8 cellular contexts compared by ENCODE assay signal in genomic region chr16:67173808-67174705, GRCh38. TPM values are rescaled to one million over a fixed set of nuclear protein-coding genes. Genes with fewer than 3 reads are reported as not detected.
DNase-seq lines count a peak whose midpoint lies in the region; ATAC-seq and TF ChIP-seq lines count a peak whose summit lies in the region.

No MANE protein-coding gene starts in this region.

- BruUV-seq in Caco-2 (replicated peaks; lab: Mats Ljungman, UMichigan): TSS peak; percentile 5

- DNase-seq in Caco-2 (peak; percentile 82 to 86), astrocyte of the cerebellum (ENCODE audit: low read depth) (no peak), left ventricle myocardium inferior (peak; percentile 88), pons (ENCODE audit: low spot score) (peak; percentile 68)

- no peaks in the 10 kb centered on the region for H3K9me3 Mint-ChIP-seq in Caco-2 (ENCODE audit: unreplicated experiment)

- no peaks in the 10 kb centered on the region for H3K27me3 Mint-ChIP-seq in Caco-2 (ENCODE audit: insufficient read depth, unreplicated experiment)

- TF ChIP-seq CTCF in Caco-2 (IDR thresholded peaks at IDR 0.05; ENCODE audit: insufficient read depth in 1 of 2, low read depth in 1 of 2, low read length in 1 of 2, severe bottlenecking in 1 of 2, unreplicated experiment in 1 of 2) (peak in 1 of 2 experiments; percentile 50), LNCAP (IDR thresholded peaks at IDR 0.05) (peak; percentile 37; the same call in 1 of the 2 replicates), astrocyte of the cerebellum (IDR thresholded peaks at IDR 0.05; ENCODE audit: low read depth, low read length, missing control alignments) (no peak), left ventricle myocardium inferior (IDR thresholded peaks at IDR 0.05; ENCODE audit: borderline replicate concordance) (peak; percentile 38)

- in situ Hi-C loops in astrocyte of the cerebellum (cut with HindIII; ENCODE audit: low sequenced_read_pairs): no loop called here

- peak overlapping the region; percentile 78 for H3K4me3 Mint-ChIP-seq in Caco-2 (ENCODE audit: unreplicated experiment)

- peak overlapping the region; percentile 41 for H3K4me3 ChIP-seq in Caco-2 (ENCODE audit: low read depth, low read length)
- H3K4me3 ChIP-seq in astrocyte of the cerebellum (ENCODE audit: low read depth, low read length): peak overlapping the region; percentile 33
- peak overlapping the region; percentile 68 for H3K4me3 ChIP-seq in left ventricle myocardium inferior

- H3K4me1 Mint-ChIP-seq in Caco-2 (ENCODE audit: low read depth, unreplicated experiment): peaks cover 42% of the 10 kb centered on the region

- intact Hi-C loops in Caco-2 (cut with micrococcal nuclease; ENCODE audit: unreplicated experiment) (loop anchor here (1.0 kb wide), 1 partner anchor 12 kb away; no protein-coding TSS in a partner anchor), left ventricle myocardium inferior (cut with micrococcal nuclease) (no loop called here)

- peaks cover 39% of the 10 kb centered on the region for H3K36me3 Mint-ChIP-seq in Caco-2 (ENCODE audit: insufficient read depth, unreplicated experiment)

- POLR2A ChIA-PET in Caco-2 (lab: Charles Lee): interaction anchor here (0.8 kb wide), 1 partner anchor 13 kb away, joined by 3 read pairs; no protein-coding TSS in a partner anchor

- CTCF ChIA-PET in Caco-2 (lab: Charles Lee): interaction anchor here (0.6 to 1.8 kb wide), 12 partner anchors 10 to 1280 kb away, joined by 3 to 5 read pairs (median 3); partner anchors contain the start of gene NFATC3

- H3K4me1 ChIP-seq in Caco-2 (peaks cover 36% of the 10 kb centered on the region), left ventricle myocardium inferior (peaks cover 71% of the 10 kb centered on the region)

- peak; percentile 43 for ATAC-seq in GM19463 (IDR thresholded peaks at IDR 0.05; ENCODE audit: unreplicated experiment)
- ATAC-seq in SK-N-SH treated with all-trans-retinoic acid at 6 μM for 48 hours: peak; percentile 86
- no peak for ATAC-seq in HG03025 (IDR thresholded peaks at IDR 0.05; ENCODE audit: low FRiP score, unreplicated experiment)

- H3K27me3 ChIP-seq in Caco-2 (replicated peaks; ENCODE audit: control insufficient read depth, insufficient read depth, low read length) (no peaks in the 10 kb centered on the region), left ventricle myocardium inferior (ENCODE audit: low read depth) (no peaks in the 10 kb centered on the region)

- H3K9me3 ChIP-seq in Caco-2 (no peaks in the 10 kb centered on the region), left ventricle myocardium inferior (replicated peaks) (no peaks in the 10 kb centered on the region)

- H3K36me3 ChIP-seq in Caco-2 (ENCODE audit: control insufficient read depth, insufficient read depth, low read length): no peaks in the 10 kb centered on the region
- peaks cover 16% of the 10 kb centered on the region for H3K36me3 ChIP-seq in left ventricle myocardium inferior

- peak overlapping the region; percentile 96 for H3K27ac ChIP-seq in left ventricle myocardium inferior (replicated peaks)

- peak overlapping the region; percentile 53 for H3K27ac Mint-ChIP-seq in Caco-2 (ENCODE audit: unreplicated experiment)

TF ChIP-seq in SK-N-SH treated with all-trans-retinoic acid at 6 μM for 48 hours, 23 proteins besides CTCF, POLR2A, EP300 and RAD21:
- TF ChIP-seq ZC3H10 (CRISPR knock-in tag; IDR thresholded peaks at IDR 0.05): no peak
- no peak for TF ChIP-seq TCF4 (CRISPR knock-in tag; IDR thresholded peaks at IDR 0.05; ENCODE audit: borderline replicate concordance)

RNA-seq across cellular contexts. Expression of gene NOL3, which starts 3.7 kb away (rescaled TPM):
- total RNA-seq in Caco-2 (2022) (17.4 and 22.4 TPM in 2 replicates), left ventricle myocardium inferior (110 TPM)

RNA-seq across cellular contexts. Expression of gene HSF4, which starts 9.5 kb away (rescaled TPM):
- total RNA-seq in Caco-2 (2022) (39.4 and 52.0 TPM in 2 replicates), left ventricle myocardium inferior (70.5 TPM)

RNA-seq across cellular contexts. Expression of gene MATCAP1, which starts 9.7 kb away (rescaled TPM):
- total RNA-seq in Caco-2 (2022) (22.2 and 28.6 TPM in 2 replicates), left ventricle myocardium inferior (14.2 TPM)

RNA-seq across cellular contexts. Expression of gene FBXL8, which starts 14.3 kb away (rescaled TPM):
- total RNA-seq in Caco-2 (2022) (27.6 and 31.5 TPM in 2 replicates), left ventricle myocardium inferior (9.4 TPM)

RNA-seq across cellular contexts. Expression of gene TRADD, which starts 14.3 kb away (rescaled TPM):
- 16.8 and 18.3 TPM in 2 replicates for total RNA-seq in Caco-2 (2022)
- total RNA-seq in left ventricle myocardium inferior: 9.8 TPM
